In the genomic region with DNA sequence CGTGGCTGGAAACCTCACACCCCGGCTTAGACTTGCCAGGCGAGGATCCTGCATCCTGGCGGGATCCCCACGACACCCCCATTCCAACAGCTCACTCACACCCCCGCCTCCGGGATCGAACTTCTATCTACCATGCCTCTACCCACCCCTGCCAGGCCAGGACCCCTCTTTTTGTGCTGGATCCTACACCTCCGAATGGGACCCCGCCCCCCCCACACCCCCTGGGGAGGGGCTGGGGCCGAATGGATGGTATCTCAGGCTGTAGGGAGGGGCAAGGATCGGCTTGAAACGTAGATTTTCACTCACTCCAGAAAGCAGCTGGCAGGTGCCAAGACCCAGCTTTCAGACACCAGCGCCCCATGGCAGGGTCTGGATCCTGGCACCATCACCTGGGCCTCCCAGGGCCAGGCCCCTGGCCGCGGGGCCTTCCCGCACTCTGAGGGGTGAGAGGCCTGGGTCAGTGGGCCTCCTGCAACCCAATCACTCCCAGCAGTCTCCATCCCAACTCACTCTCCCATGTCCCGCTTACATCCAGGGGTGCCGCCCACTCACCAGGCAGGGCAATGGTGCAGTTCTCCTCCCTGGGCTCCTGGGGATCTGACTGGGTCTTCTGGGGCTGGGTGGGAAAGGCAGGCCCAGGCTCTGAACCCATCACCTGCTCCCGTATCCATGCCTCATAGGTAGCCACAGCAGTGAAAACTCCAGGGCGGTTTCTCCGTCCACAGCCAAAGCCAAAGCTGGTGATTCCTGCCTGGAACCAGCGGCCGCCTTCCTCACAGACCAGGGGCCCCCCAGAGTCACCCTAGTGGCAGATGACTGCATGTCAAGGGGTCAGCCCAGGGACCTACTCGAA, we compare ENCODE assay signal across 8 cellular contexts. TPM values are rescaled to one million over a fixed set of nuclear protein-coding genes. Genes with fewer than 3 reads are reported as not detected.
A peak's percentile ranks its signal among the peaks of the same experiment; 100 is the strongest.
DNase-seq lines count a peak whose midpoint lies in the region; ATAC-seq, FAIRE-seq and TF ChIP-seq lines count a peak whose summit lies in the region.

No MANE protein-coding gene starts in this region.

- H3K36me3 ChIP-seq in kidney (ENCODE audit: control insufficient read depth in 1 of 2, insufficient read depth in 2 of 2, low read length in 2 of 2) (no peaks in the 10 kb centered on the region), subcutaneous abdominal adipose tissue (ENCODE audit: control insufficient read depth in 5 of 5, insufficient read depth in 5 of 5, low read length in 5 of 5) (no peaks in the 10 kb centered on the region), BE2C (no peaks in the 10 kb centered on the region)

- H3K27me3 Mint-ChIP-seq in T-helper 2 cell treated with Interferon-gamma antibody and Interleukin-4, amounts not matched to agents 5 μg/mL and 100 μg/mL, for 36 hours (ENCODE audit: low read depth): peaks cover 7% of the 10 kb centered on the region
- H3K27me3 Mint-ChIP-seq in activated CD8-positive, alpha-beta T cell treated with anti-CD3 and anti-CD28 coated beads, Interleukin-2, amount 10 ng/mL, durations not matched to agents 7 days and 5 days (ENCODE audit: low read depth): peaks cover 11% of the 10 kb centered on the region

- no peak overlapping the region for H3K27ac ChIP-seq in kidney (ENCODE audit: low read depth in 2 of 2, low read length in 2 of 2)
- H3K27ac ChIP-seq in subcutaneous abdominal adipose tissue (ENCODE audit: low read depth, low read length): no peak overlapping the region

- H3K4me3 ChIP-seq in kidney (ENCODE audit: low read length in 2 of 2): peak overlapping the region in 1 of 2 donors; percentile 46
- H3K4me3 ChIP-seq in subcutaneous abdominal adipose tissue (ENCODE audit: low read depth in 1 of 5, low read length in 5 of 5): peak overlapping the region in 4 of 5 donors; percentile 55 to 76 (median 66)
- H3K4me3 ChIP-seq in BE2C (ENCODE audit: low read depth, low read length): no peak overlapping the region

- H3K27me3 ChIP-seq in subcutaneous abdominal adipose tissue (ENCODE audit: control insufficient read depth in 5 of 5, insufficient read depth in 4 of 5, low read length in 5 of 5) (peaks cover 6 to 12% (median 8%) of the 10 kb centered on the region in 5 donors), BE2C (peaks cover under 1% of the 10 kb centered on the region; the same call in 1 of the 2 replicates)

- intact Hi-C loops in kidney (cut with DNase I): no loop called here

- ATAC-seq in activated CD8-positive, alpha-beta T cell treated with anti-CD3 and anti-CD28 coated beads, Interleukin-2, amount 10 ng/mL, durations not matched to agents 7 days and 5 days: no peak

- H3K9ac ChIP-seq in kidney (ENCODE audit: low read length in 2 of 2) (peak overlapping the region in 1 of 2 donors; percentile 46), subcutaneous abdominal adipose tissue (ENCODE audit: low read length in 5 of 5) (peak overlapping the region in 4 of 5 donors; percentile 28 to 66 (median 63))

- no peaks in the 10 kb centered on the region for H3K9me3 Mint-ChIP-seq in T-helper 2 cell treated with Interferon-gamma antibody and Interleukin-4, amounts not matched to agents 5 μg/mL and 100 μg/mL, for 36 hours
- no peaks in the 10 kb centered on the region for H3K9me3 Mint-ChIP-seq in activated CD8-positive, alpha-beta T cell treated with anti-CD3 and anti-CD28 coated beads, Interleukin-2, amount 10 ng/mL, durations not matched to agents 7 days and 5 days (ENCODE audit: insufficient read depth)

- H3K4me1 ChIP-seq in kidney (ENCODE audit: control insufficient read depth in 1 of 2, insufficient read depth in 1 of 2, low read depth in 1 of 2, low read length in 2 of 2) (peaks cover 7 to 20% of the 10 kb centered on the region in 2 donors), subcutaneous abdominal adipose tissue (ENCODE audit: control insufficient read depth in 5 of 5, insufficient read depth in 5 of 5, low read length in 5 of 5) (peaks cover 1 to 38% (median 27%) of the 10 kb centered on the region in 5 donors), BE2C (peaks cover 17% of the 10 kb centered on the region)

- CTCF ChIA-PET in activated CD8-positive, alpha-beta T cell treated with anti-CD3 and anti-CD28 coated beads, Interleukin-2, amount 10 ng/mL, durations not matched to agents 7 days and 5 days (lab: Charles Lee): interaction anchor here (0.8 to 6.0 kb wide), 34 partner anchors 10 to 570 kb away, joined by 3 to 71 read pairs (median 5); partner anchors contain the start of genes ARMC5, BCKDK, FUS and HSD3B7
- CTCF ChIA-PET in GM10248 (lab: Yijun Ruan, JAX): interaction anchor here (0.6 to 4.9 kb wide), 41 partner anchors 8 to 317 kb away, joined by 3 to 68 read pairs (median 6); partner anchors contain the start of genes ARMC5, FUS, KAT8 and PYDC1

- POLR2A ChIA-PET in activated CD8-positive, alpha-beta T cell treated with anti-CD3 and anti-CD28 coated beads, Interleukin-2, amount 10 ng/mL, durations not matched to agents 7 days and 5 days (lab: Charles Lee): interaction anchor here (0.6 to 6.9 kb wide), 13 partner anchors 26 to 146 kb away, joined by 3 to 46 read pairs (median 5); partner anchors contain the start of genes FUS, KAT8, VKORC1 and ZNF646
- POLR2A ChIA-PET in GM10248 (lab: Yijun Ruan, JAX): interaction anchor here (1.3 to 1.8 kb wide), 3 partner anchors 26 to 41 kb away, joined by 3 to 29 read pairs (median 10); partner anchors contain the start of genes FUS and KAT8

- no peak for TF ChIP-seq CTCF in kidney (IDR thresholded peaks at IDR 0.05; ENCODE audit: borderline replicate concordance, extremely low read depth, insufficient read depth)
- TF ChIP-seq CTCF in GM10248 (IDR thresholded peaks at IDR 0.05; ENCODE audit: control extremely low read depth, extremely low read depth, low read depth, missing control alignments): no peak
- TF ChIP-seq CTCF in BE2C (IDR thresholded peaks at IDR 0.05; ENCODE audit: low read depth, low read length): no peak

- H3K9me3 ChIP-seq in kidney (ENCODE audit: control insufficient read depth in 1 of 2, low read length in 2 of 2) (no peaks in the 10 kb centered on the region), subcutaneous abdominal adipose tissue (ENCODE audit: control insufficient read depth in 5 of 5, low read length in 5 of 5) (no peaks in the 10 kb centered on the region), BE2C (no peaks in the 10 kb centered on the region)

- no peak for FAIRE-seq in kidney (lab: Jason Lieb, UNC)

- no peaks in the 10 kb centered on the region for H3K36me3 Mint-ChIP-seq in T-helper 2 cell treated with Interferon-gamma antibody and Interleukin-4, amounts not matched to agents 5 μg/mL and 100 μg/mL, for 36 hours (ENCODE audit: low read depth)
- no peaks in the 10 kb centered on the region for H3K36me3 Mint-ChIP-seq in activated CD8-positive, alpha-beta T cell treated with anti-CD3 and anti-CD28 coated beads, Interleukin-2, amount 10 ng/mL, durations not matched to agents 7 days and 5 days (ENCODE audit: low read depth)

- peaks cover 16% of the 10 kb centered on the region for H3K4me1 Mint-ChIP-seq in T-helper 2 cell treated with Interferon-gamma antibody and Interleukin-4, amounts not matched to agents 5 μg/mL and 100 μg/mL, for 36 hours (ENCODE audit: low read depth)
- peaks cover 19% of the 10 kb centered on the region for H3K4me1 Mint-ChIP-seq in activated CD8-positive, alpha-beta T cell treated with anti-CD3 and anti-CD28 coated beads, Interleukin-2, amount 10 ng/mL, durations not matched to agents 7 days and 5 days (ENCODE audit: low read depth)

- H3K27ac Mint-ChIP-seq in T-helper 2 cell treated with Interferon-gamma antibody and Interleukin-4, amounts not matched to agents 5 μg/mL and 100 μg/mL, for 36 hours: no peak overlapping the region
- peak overlapping the region; percentile 69 for H3K27ac Mint-ChIP-seq in activated CD8-positive, alpha-beta T cell treated with anti-CD3 and anti-CD28 coated beads, Interleukin-2, amount 10 ng/mL, durations not matched to agents 7 days and 5 days

- DNase-seq in T-helper 2 cell treated with Interferon-gamma antibody and Interleukin-4, amounts not matched to agents 5 μg/mL and 100 μg/mL, for 36 hours (ENCODE audit: low spot score): no peak
- DNase-seq in T-helper 2 cell (no peak), kidney (peak; percentile 85), GM10248 (ENCODE audit: extremely low spot score) (no peak), islet precursor cell (no peak), BE2C (no peak)
- no peak for DNase-seq in activated CD8-positive, alpha-beta T cell treated with anti-CD3 and anti-CD28 coated beads, Interleukin-2, amount 10 ng/mL, durations not matched to agents 7 days and 5 days

- peak overlapping the region; percentile 65 for H3K4me3 Mint-ChIP-seq in T-helper 2 cell treated with Interferon-gamma antibody and Interleukin-4, amounts not matched to agents 5 μg/mL and 100 μg/mL, for 36 hours
- peak overlapping the region; percentile 36 for H3K4me3 Mint-ChIP-seq in activated CD8-positive, alpha-beta T cell treated with anti-CD3 and anti-CD28 coated beads, Interleukin-2, amount 10 ng/mL, durations not matched to agents 7 days and 5 days

RNA-seq across cellular contexts. Expression of gene PRSS36, which starts 6.6 kb away (rescaled TPM):
- total RNA-seq in activated CD8-positive, alpha-beta T cell treated with anti-CD3 and anti-CD28 coated beads, Interleukin-2, amount 10 ng/mL, durations not matched to agents 7 days and 5 days: 1 to 10 TPM in 1 of 2 experiments, under 1 TPM in 1; 0.95 to 1.3 TPM
- total RNA-seq in kidney: 4.1 TPM
- 1.7 TPM for polyA plus RNA-seq in kidney (ENCODE audit: insufficient read depth, low read depth, low replicate concordance)
- polyA plus RNA-seq in BE2C (2012; ENCODE audit: insufficient read depth, insufficient read length, low read depth): 2.3 TPM

RNA-seq across cellular contexts. Expression of gene PRSS8, which starts 7.7 kb away (rescaled TPM):
- not detected for total RNA-seq in activated CD8-positive, alpha-beta T cell treated with anti-CD3 and anti-CD28 coated beads, Interleukin-2, amount 10 ng/mL, durations not matched to agents 7 days and 5 days
- 64.6 TPM for total RNA-seq in kidney
- 187 TPM for polyA plus RNA-seq in kidney (ENCODE audit: insufficient read depth, low read depth, low replicate concordance)
- polyA plus RNA-seq in BE2C (2012; ENCODE audit: insufficient read depth, insufficient read length, low read depth): 27.5 TPM

RNA-seq across cellular contexts. Expression of gene KAT8, which starts 25.8 kb away (rescaled TPM):
- total RNA-seq in activated CD8-positive, alpha-beta T cell treated with anti-CD3 and anti-CD28 coated beads, Interleukin-2, amount 10 ng/mL, durations not matched to agents 7 days and 5 days: 10 to 100 TPM; 58.6 to 63.8 TPM
- total RNA-seq in kidney: 83.8 TPM
- 40.9 TPM for polyA plus RNA-seq in kidney (ENCODE audit: insufficient read depth, low read depth, low replicate concordance)
- polyA plus RNA-seq in BE2C (2012; ENCODE audit: insufficient read depth, insufficient read length, low read depth): 71.8 TPM

RNA-seq across cellular contexts. Expression of gene BCKDK, which starts 35.1 kb away (rescaled TPM):
- 10 to 100 TPM; 38.9 TPM for total RNA-seq in activated CD8-positive, alpha-beta T cell treated with anti-CD3 and anti-CD28 coated beads, Interleukin-2, amount 10 ng/mL, durations not matched to agents 7 days and 5 days
- total RNA-seq in kidney: 47.6 TPM
- polyA plus RNA-seq in kidney (ENCODE audit: insufficient read depth, low read depth, low replicate concordance): 70.6 TPM
- polyA plus RNA-seq in BE2C (2012; ENCODE audit: insufficient read depth, insufficient read length, low read depth): 77.0 TPM

RNA-seq across cellular contexts. Expression of gene FUS, which starts 36.7 kb away (rescaled TPM):
- total RNA-seq in activated CD8-positive, alpha-beta T cell treated with anti-CD3 and anti-CD28 coated beads, Interleukin-2, amount 10 ng/mL, durations not matched to agents 7 days and 5 days: 100 to 1,000 TPM; 536 to 569 TPM
- 333 TPM for total RNA-seq in kidney
- 180 TPM for polyA plus RNA-seq in kidney (ENCODE audit: insufficient read depth, low read depth, low replicate concordance)
- polyA plus RNA-seq in BE2C (2012; ENCODE audit: insufficient read depth, insufficient read length, low read depth): 509 TPM

Comparison
In these comparisons a context has a peak if more than half of its experiments do, and no peak if none do; other contexts are left out.
1. RNA of gene PRSS8, which starts 7.7 kb away (total RNA-seq): 64.6 TPM in kidney (single experiment); not detected in activated CD8-positive, alpha-beta T cell treated with anti-CD3 and anti-CD28 coated beads, Interleukin-2, amount 10 ng/mL, durations not matched to agents 7 days and 5 days; every median in the first group is over 10 times any median in the second.